Comparison of ENCODE assay signal across 1 cellular context in the genomic region with DNA sequence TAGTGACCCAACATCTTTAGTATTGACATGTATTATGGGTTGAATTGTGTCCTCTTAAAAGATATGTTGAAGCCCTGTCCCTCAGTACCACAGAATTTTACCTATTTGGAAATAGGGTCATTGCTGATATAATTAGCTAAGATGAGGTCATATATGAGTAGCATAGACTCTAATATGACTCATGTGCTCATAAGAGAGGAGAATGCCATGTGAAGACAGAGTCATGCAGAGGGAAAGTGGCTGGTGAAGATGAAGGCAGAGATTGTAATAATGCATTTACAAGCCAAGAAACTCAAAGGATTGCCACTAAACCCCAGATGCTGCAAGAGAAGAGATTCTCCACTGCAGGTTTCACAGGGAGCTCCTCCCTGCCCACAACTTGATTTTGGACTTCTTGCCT.
TF ChIP-seq lines count a peak whose summit lies in the region.

No MANE protein-coding gene starts in this region.

TF ChIP-seq in HEK293, 187 proteins besides CTCF, POLR2A, EP300 and RAD21 (continued from another document):
- TF ChIP-seq REPIN1 (tag by site-specific recombination; IDR thresholded peaks at IDR 0.05; ENCODE audit: low read depth): no peak
- no peak for TF ChIP-seq ZNF555 (tag by site-specific recombination; conservative IDR thresholded peaks at IDR 0.05)
- no peak for TF ChIP-seq MYNN (tag by site-specific recombination; IDR thresholded peaks at IDR 0.05; ENCODE audit: borderline replicate concordance)
- no peak for TF ChIP-seq ZNF544 (tag by site-specific recombination; IDR thresholded peaks at IDR 0.05)
TF ChIP-seq in HEK293: peak in this region for 7.
